28 cellular contexts compared by ENCODE assay signal in genomic region chr4:523601-524000, GRCh38. TPM values are rescaled to one million over a fixed set of nuclear protein-coding genes. Genes with fewer than 3 reads are reported as not detected.
"Had no signal": no experiment of that assay in that cellular context is flagged by ENCODE, and none has a peak within 500 bp of the region (broad histone marks: within the 10 kb centered on the region; RNA-seq: fewer than 3 reads in every experiment).

No MANE protein-coding gene starts in this region.

- H3K27me3 ChIP-seq: esophagus squamous epithelium, gastrocnemius medialis, heart right ventricle, left lung had no signal

- H3K4me3 ChIP-seq: esophagus squamous epithelium, gastrocnemius medialis, heart right ventricle, left lung, lower lobe of right lung had no signal

- ATAC-seq: effector memory CD8-positive, alpha-beta T cell; esophagus mucosa; gastrocnemius medialis; heart right ventricle; left cardiac atrium; left lung; left ventricle myocardium superior; lower lobe of right lung had no signal

- H3K4me1 ChIP-seq: gastrocnemius medialis, heart right ventricle, left lung, lower lobe of right lung had no signal

- DNase-seq: cortex of kidney; effector CD8-positive, alpha-beta T cell; effector memory CD8-positive, alpha-beta T cell; endodermal cell; erythroblast; esophagus squamous epithelium; foreskin fibroblast; foreskin melanocyte; gastrocnemius medialis; glutamatergic neuron; heart right ventricle; hippocampal formation; left cardiac atrium; left lung; left ventricle myocardium superior; lower lobe of right lung; mesenchymal stem cell; midbrain had no signal

- H3K27ac ChIP-seq: epithelial cell of prostate, esophagus squamous epithelium, gastrocnemius medialis, heart right ventricle, left lung, lower lobe of right lung had no signal

- FAIRE-seq: colon, endometrium had no signal

- H3K9me3 ChIP-seq: esophagus squamous epithelium, gastrocnemius medialis, heart right ventricle, left lung, lower lobe of right lung had no signal

RNA-seq across cellular contexts. Expression of gene TMEM271, which starts 52.5 kb away (rescaled TPM):
- total RNA-seq: dermis microvascular lymphatic vessel endothelial cell, endodermal cell, esophagus mucosa, gastrocnemius medialis, glomerular endothelial cell, heart right ventricle, kidney epithelial cell, left cardiac atrium, left lung, left ventricle myocardium superior, lower lobe of right lung, lung microvascular endothelial cell, mononuclear cell, mucosa of gallbladder had no signal
- polyA plus RNA-seq: heart right ventricle had no signal
